2 cellular contexts compared by ENCODE assay signal in genomic region chr2:17517481-17518211, GRCh38.
TF ChIP-seq lines count a peak whose summit lies in the region.

No MANE protein-coding gene starts in this region.

TF ChIP-seq in WTC11, 78 proteins besides CTCF, POLR2A, EP300 and RAD21:
- TF ChIP-seq PRDM15 (CRISPR knock-in tag; IDR thresholded peaks at IDR 0.05) (no peak), MXD4 (CRISPR knock-in tag; IDR thresholded peaks at IDR 0.05; ENCODE audit: borderline replicate concordance) (no peak), GTF2I (CRISPR knock-in tag; conservative IDR thresholded peaks at IDR 0.05) (no peak), ZNF512 (CRISPR knock-in tag; IDR thresholded peaks at IDR 0.05; ENCODE audit: borderline replicate concordance) (no peak), ATF3 (CRISPR knock-in tag; conservative IDR thresholded peaks at IDR 0.05) (no peak)

TF ChIP-seq in HepG2, 621 proteins besides CTCF, POLR2A, EP300 and RAD21:
- no peak for TF ChIP-seq FOXC1 (CRISPR knock-in tag; IDR thresholded peaks at IDR 0.05; ENCODE audit: borderline replicate concordance)
- TF ChIP-seq LCORL (IDR thresholded peaks at IDR 0.05): no peak
- peak; percentile 31; the same call in 1 of the 2 replicates for TF ChIP-seq LCORL (CRISPR knock-in tag; IDR thresholded peaks at IDR 0.05)
- no peak for TF ChIP-seq ZNF160 (CRISPR knock-in tag; IDR thresholded peaks at IDR 0.05)
- no peak for TF ChIP-seq CEBPB (IDR thresholded peaks at IDR 0.05; ENCODE audit: borderline replicate concordance, low read depth, low read length)
- no peak for TF ChIP-seq ZNF607 (CRISPR knock-in tag; IDR thresholded peaks at IDR 0.05; ENCODE audit: borderline replicate concordance)
- no peak for TF ChIP-seq MNT (IDR thresholded peaks at IDR 0.05)
- no peak for TF ChIP-seq ZNF546 (CRISPR knock-in tag; conservative IDR thresholded peaks at IDR 0.05)
- TF ChIP-seq ZNF660 (CRISPR knock-in tag; IDR thresholded peaks at IDR 0.05; ENCODE audit: borderline replicate concordance, low read depth): no peak
- TF ChIP-seq MTA1 (CRISPR knock-in tag; IDR thresholded peaks at IDR 0.05; ENCODE audit: borderline replicate concordance): no peak
- TF ChIP-seq DBP (CRISPR knock-in tag; IDR thresholded peaks at IDR 0.05; ENCODE audit: not compliant biosample characterization): no peak
- 0 out of 2 replicates have a peak, but pooled peaks have one; percentile 25 for TF ChIP-seq ZNF33B (CRISPR knock-in tag; IDR thresholded peaks at IDR 0.05)
- TF ChIP-seq GMEB1 (CRISPR knock-in tag; IDR thresholded peaks at IDR 0.05; ENCODE audit: borderline replicate concordance): peak; percentile 15; the same call in 1 of the 2 replicates
- no peak for TF ChIP-seq ZHX1 (CRISPR knock-in tag; IDR thresholded peaks at IDR 0.05; ENCODE audit: low read depth)
- TF ChIP-seq TGIF2 (CRISPR knock-in tag; IDR thresholded peaks at IDR 0.05): no peak
- no peak for TF ChIP-seq RARG (CRISPR knock-in tag; IDR thresholded peaks at IDR 0.05; ENCODE audit: low read depth)
- 0 out of 2 replicates have a peak, but pooled peaks have one; percentile 15 for TF ChIP-seq GATAD1 (CRISPR knock-in tag; IDR thresholded peaks at IDR 0.05)
- no peak for TF ChIP-seq IKZF5 (CRISPR knock-in tag; IDR thresholded peaks at IDR 0.05)
- TF ChIP-seq DMAP1 (CRISPR knock-in tag; IDR thresholded peaks at IDR 0.05): no peak
- TF ChIP-seq YEATS4 (CRISPR knock-in tag; IDR thresholded peaks at IDR 0.05; ENCODE audit: borderline replicate concordance): no peak
- TF ChIP-seq BCL6 (CRISPR knock-in tag; IDR thresholded peaks at IDR 0.05): no peak
- no peak for TF ChIP-seq RELA (CRISPR knock-in tag; IDR thresholded peaks at IDR 0.05)
- TF ChIP-seq TFDP2 (CRISPR knock-in tag; IDR thresholded peaks at IDR 0.05): no peak
- TF ChIP-seq SMYD3 (CRISPR knock-in tag; IDR thresholded peaks at IDR 0.05): no peak
- no peak for TF ChIP-seq TIGD3 (CRISPR knock-in tag; IDR thresholded peaks at IDR 0.05; ENCODE audit: borderline replicate concordance)
- peak; percentile 42 for TF ChIP-seq GATAD2A (CRISPR knock-in tag; IDR thresholded peaks at IDR 0.05)
- TF ChIP-seq CSRNP1 (CRISPR knock-in tag; IDR thresholded peaks at IDR 0.05): no peak
- peak; percentile 86; the same call in 1 of the 2 replicates for TF ChIP-seq CBX2 (IDR thresholded peaks at IDR 0.05; ENCODE audit: low read depth, low read length)
- TF ChIP-seq CBX2 (CRISPR knock-in tag; IDR thresholded peaks at IDR 0.05; ENCODE audit: low read depth): no peak; the same call in 1 of the 2 replicates
- no peak for TF ChIP-seq HNRNPLL (IDR thresholded peaks at IDR 0.05; ENCODE audit: low read depth, low read length, poor library complexity, severe bottlenecking)
TF ChIP-seq in HepG2: peak in this region for 6.
